25 cellular contexts compared by ENCODE assay signal in genomic region chr20:11965602-11966001, GRCh38. TPM values are rescaled to one million over a fixed set of nuclear protein-coding genes. Genes with fewer than 3 reads are reported as not detected.
DNase-seq lines count a peak whose midpoint lies in the region; ATAC-seq and TF ChIP-seq lines count a peak whose summit lies in the region.
"Had no signal": no experiment of that assay in that cellular context is flagged by ENCODE, and none has a peak within 500 bp of the region (broad histone marks: within the 10 kb centered on the region; RNA-seq: fewer than 3 reads in every experiment).

No MANE protein-coding gene starts in this region.

- H3K79me2 ChIP-seq in H9 (ENCODE audit: insufficient read depth, low read length): no peaks in the 10 kb centered on the region

- no peak overlapping the region for H3K4me2 ChIP-seq in H9 (ENCODE audit: insufficient read depth, insufficient read length, low read length)

- H3K23me2 ChIP-seq in H9 (ENCODE audit: insufficient read length, low read depth, low read length, poor library complexity, severe bottlenecking): no peaks in the 10 kb centered on the region

- no peaks in the 10 kb centered on the region for H3K27me3 ChIP-seq in H9 (ENCODE audit: insufficient read depth, low read length)
- no peaks in the 10 kb centered on the region for H3K27me3 ChIP-seq in body of pancreas

- no peaks in the 10 kb centered on the region for H3K36me3 Mint-ChIP-seq in H9 (ENCODE audit: insufficient read depth in 1 of 3, low read depth in 3 of 3)
- no peaks in the 10 kb centered on the region for H3K36me3 Mint-ChIP-seq in activated CD4-positive, alpha-beta T cell treated with anti-CD3 and anti-CD28 coated beads, Interleukin-2, amount 10 ng/mL, durations not matched to agents 7 days and 5 days (ENCODE audit: low read depth)
- H3K36me3 Mint-ChIP-seq in activated naive CD8-positive, alpha-beta T cell treated with anti-CD3 and anti-CD28 coated beads, Interleukin-2, amount 50 U/mL, for 24 hours (ENCODE audit: low read depth): no peaks in the 10 kb centered on the region
- H3K36me3 Mint-ChIP-seq: activated CD4-positive, alpha-beta memory T cell treated with anti-CD3 and anti-CD28 coated beads for 36 hours; activated naive CD8-positive, alpha-beta T cell treated with anti-CD3 and anti-CD28 coated beads, Interleukin-2, amount 10 ng/mL, durations not matched to agents 7 days and 5 days; brain; CD8-positive, alpha-beta memory T cell had no signal

- no peaks in the 10 kb centered on the region for H3K9me3 Mint-ChIP-seq in H9
- peaks cover 3% of the 10 kb centered on the region for H3K9me3 Mint-ChIP-seq in activated CD4-positive, alpha-beta T cell treated with anti-CD3 and anti-CD28 coated beads, Interleukin-2, amount 10 ng/mL, durations not matched to agents 7 days and 5 days
- no peaks in the 10 kb centered on the region for H3K9me3 Mint-ChIP-seq in activated naive CD8-positive, alpha-beta T cell treated with anti-CD3 and anti-CD28 coated beads, Interleukin-2, amount 50 U/mL, for 24 hours
- H3K9me3 Mint-ChIP-seq: brain, nephron progenitor cell had no signal

- DNase-seq in AG09309 (ENCODE audit: low read depth): no peak
- DNase-seq in H9: no peak
- peak in 3 of 4 donors; percentile 20 to 40 (median 21) for DNase-seq in body of pancreas
- DNase-seq in fibroblast of villous mesenchyme (ENCODE audit: low read depth): no peak
- DNase-seq in activated CD4-positive, alpha-beta T cell treated with anti-CD3 and anti-CD28 coated beads, Interleukin-2, amount 10 ng/mL, durations not matched to agents 7 days and 5 days: no peak
- DNase-seq in HUDEP-2 (lab: John Stamatoyannopoulos, UW; ENCODE audit: unreplicated experiment in 76 of 76): no peak
- no peak for DNase-seq in activated naive CD8-positive, alpha-beta T cell treated with anti-CD3 and anti-CD28 coated beads, Interleukin-2, amount 50 U/mL, for 24 hours
- DNase-seq in SHP77 (lab: John Stamatoyannopoulos, UW): no peak
- DNase-seq: activated CD4-positive, alpha-beta memory T cell treated with anti-CD3 and anti-CD28 coated beads for 36 hours; activated CD4-positive, CD25-positive, alpha-beta regulatory T cell; activated effector memory CD4-positive, alpha-beta T cell treated with Interleukin-2 at 50 U/mL for 16 hours; activated naive CD8-positive, alpha-beta T cell treated with anti-CD3 and anti-CD28 coated beads, Interleukin-2, amount 10 ng/mL, durations not matched to agents 7 days and 5 days; CD8-positive, alpha-beta memory T cell; DND-41; hippocampal formation; NCI-H1417 treated with DMSO at 0.1 percent for 48 hours; NCI-H2107; NCI-H510A treated with DMSO at 0.1 percent for 48 hours; nephron progenitor cell; posterior cingulate gyrus; stimulated activated CD8-positive, alpha-beta memory T cell treated with anti-CD3 and anti-CD28 coated beads, Interleukin-4, amount 100 ng/mL, for 48 hours; T1000 had no signal

- TF ChIP-seq POLR2A in body of pancreas (IDR thresholded peaks at IDR 0.05): no peak

- H3K4me3 ChIP-seq in AG09309 (ENCODE audit: control insufficient read depth, low read depth, low read length) (no peak overlapping the region), body of pancreas (no peak overlapping the region), fibroblast of villous mesenchyme (ENCODE audit: low read depth, low read length) (no peak overlapping the region)
- H3K4me3 ChIP-seq: coronary artery had no signal

- WGBS in H9 (ENCODE audit: extremely low coverage, insufficient read length, low lambda C conversion rate): no CpG with 5 or more reads among the region's 1 CpG
- WGBS in body of pancreas, 2 donors: 40 to 46% methylated on average over 1 of the region's 1 CpG

- no peaks in the 10 kb centered on the region for H3K36me3 ChIP-seq in body of pancreas (replicated peaks in 1 of 2; ENCODE audit: insufficient read depth in 1 of 2, low read depth in 2 of 2)

- peaks cover 3% of the 10 kb centered on the region for H4K20me1 ChIP-seq in H9 (ENCODE audit: control insufficient read depth, insufficient read depth, insufficient read length)

- H3K27ac ChIP-seq in H9 (ENCODE audit: insufficient read length, low read depth, low read length) (no peak overlapping the region), body of pancreas (no peak overlapping the region)
- H3K27ac ChIP-seq: coronary artery had no signal

- H3K4me3 Mint-ChIP-seq in H9: no peak overlapping the region
- no peak overlapping the region for H3K4me3 Mint-ChIP-seq in activated CD4-positive, alpha-beta T cell treated with anti-CD3 and anti-CD28 coated beads, Interleukin-2, amount 10 ng/mL, durations not matched to agents 7 days and 5 days
- no peak overlapping the region for H3K4me3 Mint-ChIP-seq in activated naive CD8-positive, alpha-beta T cell treated with anti-CD3 and anti-CD28 coated beads, Interleukin-2, amount 50 U/mL, for 24 hours
- H3K4me3 Mint-ChIP-seq: activated CD4-positive, alpha-beta memory T cell treated with anti-CD3 and anti-CD28 coated beads for 36 hours; activated naive CD8-positive, alpha-beta T cell treated with anti-CD3 and anti-CD28 coated beads, Interleukin-2, amount 10 ng/mL, durations not matched to agents 7 days and 5 days; brain; CD8-positive, alpha-beta memory T cell; nephron progenitor cell; type B pancreatic cell had no signal

- POLR2A ChIA-PET in activated CD4-positive, alpha-beta T cell treated with anti-CD3 and anti-CD28 coated beads, Interleukin-2, amount 10 ng/mL, durations not matched to agents 7 days and 5 days (lab: Charles Lee): no interaction called here

- H3K23ac ChIP-seq in H9 (ENCODE audit: insufficient read length, low read depth, low read length): no peak overlapping the region

- no peak for ATAC-seq in body of pancreas
- ATAC-seq in activated naive CD8-positive, alpha-beta T cell treated with anti-CD3 and anti-CD28 coated beads, Interleukin-2, amount 50 U/mL, for 24 hours: no peak

- H3T11ph ChIP-seq in H9 (ENCODE audit: low read length): no peak overlapping the region

- H3K79me1 ChIP-seq in H9 (ENCODE audit: insufficient read depth, low read depth, low read length, poor library complexity, severe bottlenecking): no peaks in the 10 kb centered on the region

- no peak overlapping the region for H4K8ac ChIP-seq in H9 (replicated peaks; ENCODE audit: insufficient read length, low read depth, low read length)

- no peaks in the 10 kb centered on the region for H3K27me3 Mint-ChIP-seq in H9 (ENCODE audit: low read depth)
- H3K27me3 Mint-ChIP-seq in activated CD4-positive, alpha-beta T cell treated with anti-CD3 and anti-CD28 coated beads, Interleukin-2, amount 10 ng/mL, durations not matched to agents 7 days and 5 days: no peaks in the 10 kb centered on the region
- no peaks in the 10 kb centered on the region for H3K27me3 Mint-ChIP-seq in activated naive CD8-positive, alpha-beta T cell treated with anti-CD3 and anti-CD28 coated beads, Interleukin-2, amount 50 U/mL, for 24 hours
- H3K27me3 Mint-ChIP-seq: activated CD4-positive, alpha-beta memory T cell treated with anti-CD3 and anti-CD28 coated beads for 36 hours; activated naive CD8-positive, alpha-beta T cell treated with anti-CD3 and anti-CD28 coated beads, Interleukin-2, amount 10 ng/mL, durations not matched to agents 7 days and 5 days; type B pancreatic cell had no signal

- H2BK120ac ChIP-seq in H9 (ENCODE audit: low read depth, low read length, poor library complexity, severe bottlenecking): no peak overlapping the region

- H3K56ac ChIP-seq in H9 (ENCODE audit: insufficient read length, low read depth, low read length): no peak overlapping the region

- H2BK12ac ChIP-seq in H9 (ENCODE audit: insufficient read length, low read depth, low read length): no peak overlapping the region

- H3K27ac Mint-ChIP-seq in H9: no peak overlapping the region
- no peak overlapping the region for H3K27ac Mint-ChIP-seq in activated CD4-positive, alpha-beta T cell treated with anti-CD3 and anti-CD28 coated beads, Interleukin-2, amount 10 ng/mL, durations not matched to agents 7 days and 5 days
- H3K27ac Mint-ChIP-seq in activated naive CD8-positive, alpha-beta T cell treated with anti-CD3 and anti-CD28 coated beads, Interleukin-2, amount 50 U/mL, for 24 hours: no peak overlapping the region
- H3K27ac Mint-ChIP-seq: activated CD4-positive, alpha-beta memory T cell treated with anti-CD3 and anti-CD28 coated beads for 36 hours; activated naive CD8-positive, alpha-beta T cell treated with anti-CD3 and anti-CD28 coated beads, Interleukin-2, amount 10 ng/mL, durations not matched to agents 7 days and 5 days; brain; CD8-positive, alpha-beta memory T cell; nephron progenitor cell; type B pancreatic cell had no signal

- no peak overlapping the region for H2BK15ac ChIP-seq in H9 (ENCODE audit: low read depth, low read length)

- H3K4me1 Mint-ChIP-seq in H9: no peaks in the 10 kb centered on the region
- H3K4me1 Mint-ChIP-seq in activated CD4-positive, alpha-beta T cell treated with anti-CD3 and anti-CD28 coated beads, Interleukin-2, amount 10 ng/mL, durations not matched to agents 7 days and 5 days: no peaks in the 10 kb centered on the region
- H3K4me1 Mint-ChIP-seq in activated naive CD8-positive, alpha-beta T cell treated with anti-CD3 and anti-CD28 coated beads, Interleukin-2, amount 50 U/mL, for 24 hours: no peaks in the 10 kb centered on the region
- H3K4me1 Mint-ChIP-seq: activated naive CD8-positive, alpha-beta T cell treated with anti-CD3 and anti-CD28 coated beads, Interleukin-2, amount 10 ng/mL, durations not matched to agents 7 days and 5 days; brain; CD8-positive, alpha-beta memory T cell had no signal

- H3K14ac ChIP-seq in H9 (ENCODE audit: insufficient read depth, low read length): no peak overlapping the region

- H3K9ac ChIP-seq in H9 (ENCODE audit: extremely low read depth, insufficient read length, low read length): no peak overlapping the region

- intact Hi-C loops in body of pancreas (cut with DNase I): no loop called here

- no peak overlapping the region for H2BK5ac ChIP-seq in H9 (ENCODE audit: insufficient read length, low read length)

- H3K4me1 ChIP-seq in H9 (ENCODE audit: insufficient read depth, low read length): no peaks in the 10 kb centered on the region
- no peaks in the 10 kb centered on the region for H3K4me1 ChIP-seq in body of pancreas

- CTCF ChIA-PET in activated CD4-positive, alpha-beta T cell treated with anti-CD3 and anti-CD28 coated beads, Interleukin-2, amount 10 ng/mL, durations not matched to agents 7 days and 5 days (lab: Charles Lee): no interaction called here

- no peak overlapping the region for H4K5ac ChIP-seq in H9 (ENCODE audit: insufficient read length, low read depth, low read length)

- H3K18ac ChIP-seq in H9 (ENCODE audit: insufficient read length, low read depth, low read length): no peak overlapping the region

- H2AFZ ChIP-seq in H9 (ENCODE audit: low read length): no peak overlapping the region

- no peak overlapping the region for H2BK20ac ChIP-seq in H9 (ENCODE audit: low read depth, low read length, poor library complexity, severe bottlenecking)

- H3K9me3 ChIP-seq in H9 (ENCODE audit: control insufficient read depth, low read depth, low read length) (no peaks in the 10 kb centered on the region), body of pancreas (no peaks in the 10 kb centered on the region)

- H4K91ac ChIP-seq in H9 (ENCODE audit: insufficient read length, low read depth, low read length): no peak overlapping the region

- no peak overlapping the region for H2AK5ac ChIP-seq in H9 (ENCODE audit: insufficient read length, low read length)

- TF ChIP-seq CTCF in AG09309 (IDR thresholded peaks at IDR 0.05; ENCODE audit: control insufficient read depth, insufficient read depth, low read depth, low read length, missing control alignments) (peak; percentile 29), H9 (conservative IDR thresholded peaks at IDR 0.05) (peak; percentile 43; the same call in 2 of the 3 replicates), body of pancreas (IDR thresholded peaks at IDR 0.05) (peak in 3 of 7 experiments; percentile 20 to 35 (median 26)), fibroblast of villous mesenchyme (IDR thresholded peaks at IDR 0.05; ENCODE audit: insufficient read depth, low read depth, low read length) (peak; percentile 37)

- no peak overlapping the region for H3K4ac ChIP-seq in H9 (ENCODE audit: low read depth, low read length)

RNA-seq across cellular contexts. Expression of gene BTBD3, which starts 47.9 kb away (rescaled TPM):
- total RNA-seq in H9 (2021) (61.6 and 62.1 TPM in 2 replicates), body of pancreas (10 to 100 TPM; 23.1 to 48.8 TPM), fibroblast of villous mesenchyme (25.1 and 74.3 TPM in 2 replicates)
- total RNA-seq in activated CD4-positive, alpha-beta T cell treated with anti-CD3 and anti-CD28 coated beads, Interleukin-2, amount 10 ng/mL, durations not matched to agents 7 days and 5 days: 1 to 10 TPM; 5.5 to 6.6 TPM

Comparison
In these comparisons a context has a peak if more than half of its experiments do, and no peak if none do; other contexts are left out.
1. DNase-seq: peak in body of pancreas (3 of 4); none in AG09309 (single experiment), H9 (single experiment), fibroblast of villous mesenchyme (single experiment), activated CD4-positive, alpha-beta T cell treated with anti-CD3 and anti-CD28 coated beads, Interleukin-2, amount 10 ng/mL, durations not matched to agents 7 days and 5 days (single experiment), HUDEP-2 (0 of 76), activated naive CD8-positive, alpha-beta T cell treated with anti-CD3 and anti-CD28 coated beads, Interleukin-2, amount 50 U/mL, for 24 hours (single experiment) and SHP77 (0 of 2).